8 cellular contexts compared by ENCODE assay signal in the genomic region with DNA sequence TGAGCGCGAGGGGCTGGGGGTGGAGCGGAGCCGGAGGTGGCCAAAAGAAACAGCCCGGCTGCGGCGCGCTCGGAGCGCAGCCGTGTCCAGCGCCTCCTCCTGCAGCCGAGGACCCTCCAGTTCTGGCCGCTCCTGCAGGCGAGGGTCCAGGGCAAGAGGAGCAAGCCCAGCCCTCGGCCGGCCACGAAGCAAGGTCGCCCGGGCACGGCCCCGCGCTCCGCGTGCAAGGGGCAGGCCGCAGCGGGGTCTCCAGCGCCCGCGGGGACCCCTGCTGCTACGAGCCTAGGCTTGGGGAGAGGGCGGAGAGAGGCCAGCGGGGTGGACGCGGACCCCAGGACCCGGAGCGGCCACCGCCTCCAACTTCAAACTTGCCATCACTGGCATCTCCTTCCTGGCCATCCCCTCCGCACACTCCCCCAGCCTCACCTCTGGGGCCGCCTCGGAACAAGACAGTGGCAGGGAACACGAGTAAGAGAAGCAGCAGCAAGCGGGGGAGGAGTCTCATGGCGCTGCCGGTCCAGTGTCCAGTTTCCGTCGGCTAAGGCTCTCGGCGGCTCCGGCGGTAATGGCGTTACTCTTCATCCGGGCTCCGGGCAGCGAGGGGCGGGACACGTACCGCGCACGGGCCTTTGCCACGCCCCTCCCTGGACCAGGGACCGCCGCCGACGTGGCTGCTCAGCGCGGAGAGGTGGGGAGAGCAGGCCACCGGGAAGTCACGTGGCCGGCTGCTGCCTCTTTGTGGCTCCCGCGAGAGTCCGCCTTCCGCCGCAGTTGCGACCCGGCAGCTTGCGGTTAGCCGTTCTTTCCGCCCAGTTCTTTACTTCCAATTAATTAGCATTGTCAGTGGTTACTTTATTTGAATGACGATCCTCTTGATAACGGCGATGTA. TPM values are rescaled to one million over a fixed set of nuclear protein-coding genes. Genes with fewer than 3 reads are reported as not detected.
DNase-seq lines count a peak whose midpoint lies in the region; ATAC-seq, FAIRE-seq and TF ChIP-seq lines count a peak whose summit lies in the region.

Gene SSR1 (minus strand): TSS at position 584 of the 889 bp plus-strand sequence. CDS start 79 bp downstream, at position 505.

- no peaks in the 10 kb centered on the region for H3K9me2 ChIP-seq in OCI-LY7 (ENCODE audit: insufficient read depth, low read length)

- peaks cover 9% of the 10 kb centered on the region for H4K20me1 ChIP-seq in OCI-LY7 (ENCODE audit: insufficient read depth, low read length)
- H4K20me1 ChIP-seq in endothelial cell of umbilical vein (replicated peaks; ENCODE audit: control insufficient read depth, extremely low read depth, insufficient read depth, low read length): no peaks in the 10 kb centered on the region

- H3K9me1 ChIP-seq in endothelial cell of umbilical vein (replicated peaks; ENCODE audit: control insufficient read depth, extremely low read depth, insufficient read depth, low read length): no peaks in the 10 kb centered on the region

- intact Hi-C loops in OCI-LY7 (cut with micrococcal nuclease; ENCODE audit: unreplicated experiment) (loop anchor here (1.0 kb wide), 1 partner anchor 76 kb away; the partner anchor contains the start of genes CAGE1 and RIOK1), endothelial cell of umbilical vein (cut with micrococcal nuclease) (loop anchor here (1.0 to 5.0 kb wide), 6 partner anchors 76 to 1306 kb away; partner anchors contain the start of genes BLOC1S5, CAGE1, NRN1 and RIOK1)

- TF ChIP-seq CTCF in D721Med (IDR thresholded peaks at IDR 0.05; ENCODE audit: insufficient read depth, missing control alignments): no peak
- TF ChIP-seq CTCF in OCI-LY7 (conservative IDR thresholded peaks at IDR 0.05; ENCODE audit: low read length): no peak
- TF ChIP-seq CTCF in endothelial cell of umbilical vein (IDR thresholded peaks at IDR 0.05; ENCODE audit: extremely low read depth in 1 of 2, insufficient read depth in 1 of 2, low read depth in 1 of 2, low read length in 2 of 2): no peak

- peaks cover 51% of the 10 kb centered on the region for H3K79me2 ChIP-seq in OCI-LY7 (ENCODE audit: insufficient read depth, low read depth, low read length)
- peaks cover 50% of the 10 kb centered on the region for H3K79me2 ChIP-seq in endothelial cell of umbilical vein (ENCODE audit: control insufficient read depth, insufficient read depth, low read length)

- H3K36me3 ChIP-seq in OCI-LY7 (ENCODE audit: insufficient read depth, low read length) (peaks cover 33% of the 10 kb centered on the region), endothelial cell of umbilical vein (ENCODE audit: control insufficient read depth in 2 of 2, extremely low read depth in 1 of 2, insufficient read depth in 2 of 2, low read length in 2 of 2) (peaks cover 7 to 11% of the 10 kb centered on the region in 2 experiments)

- H3K4me3 ChIP-seq in OCI-LY7 (ENCODE audit: low read depth, low read length, poor library complexity, severe bottlenecking) (peak within 1 kb of the TSS; percentile 98), endothelial cell of umbilical vein (replicated peaks in 1 of 3; ENCODE audit: insufficient read depth in 1 of 3, low read depth in 1 of 3, low read length in 3 of 3) (peak within 1 kb of the TSS; percentile 95 to 99 (median 98))

- TF ChIP-seq POLR2A in endothelial cell of umbilical vein (IDR thresholded peaks at IDR 0.05; ENCODE audit: low read depth, low read length): peak; percentile 89

- peak; percentile 95 for ATAC-seq in GM21526 (IDR thresholded peaks at IDR 0.05; ENCODE audit: low FRiP score, unreplicated experiment)

- H2AFZ ChIP-seq in OCI-LY7 (ENCODE audit: low read length) (peak within 1 kb of the TSS; percentile 88), endothelial cell of umbilical vein (ENCODE audit: low read depth, low read length) (peak within 1 kb of the TSS; percentile 95)

- H3K9ac ChIP-seq in endothelial cell of umbilical vein (replicated peaks; ENCODE audit: extremely low read depth, insufficient read depth, low read length): peak within 1 kb of the TSS; percentile 99

- DNase-seq in D721Med (ENCODE audit: insufficient read length, low spot score) (peak; percentile 92), HuH-7.5 (ENCODE audit: low spot score) (peak; percentile 96), OCI-LY7 (ENCODE audit: low spot score) (peak; percentile 97), activated T-cell treated with anti-CD3 and anti-CD28 coated beads for 1 hour (ENCODE audit: low read depth) (peak; percentile 84), endothelial cell of umbilical vein (ENCODE audit: low read depth, low spot score) (peak; percentile 98), midbrain (lab: John Stamatoyannopoulos, UW) (peak; percentile 98)
- peak; percentile 87 to 91 for DNase-seq in stimulated activated CD8-positive, alpha-beta memory T cell treated with anti-CD3 and anti-CD28 coated beads, Interleukin-2, amount 100 ng/mL, for 1 hour (ENCODE audit: low read depth in 2 of 2)

- dilution Hi-C loops in endothelial cell of umbilical vein (cut with MboI; ENCODE audit: extremely low pct_ligation_motif_present, low sequenced_read_pairs): no loop called here

- H3K27ac ChIP-seq in OCI-LY7 (ENCODE audit: low read depth, low read length, poor library complexity, severe bottlenecking): peak within 1 kb of the TSS; percentile 77
- H3K27ac ChIP-seq in endothelial cell of umbilical vein (ENCODE audit: insufficient read depth, low read depth, low read length): peak within 1 kb of the TSS; percentile 88

- H3K4me1 ChIP-seq in OCI-LY7 (ENCODE audit: insufficient read depth, low read length, poor library complexity, severe bottlenecking) (peaks cover 26% of the 10 kb centered on the region), endothelial cell of umbilical vein (ENCODE audit: control insufficient read depth, extremely low read depth, insufficient read depth, low read length) (peaks cover 16% of the 10 kb centered on the region)

- H3K27me3 ChIP-seq in endothelial cell of umbilical vein (ENCODE audit: control insufficient read depth in 2 of 2, insufficient read depth in 2 of 2, low read length in 2 of 2): peaks cover 0 to 2% of the 10 kb centered on the region in 2 experiments

- BruUV-seq in OCI-LY7 (replicated peaks; lab: Mats Ljungman, UMichigan) (no TSS peak), endothelial cell of umbilical vein (replicated peaks; lab: Mats Ljungman, UMichigan) (no TSS peak)

- CTCF ChIA-PET in OCI-LY7 (lab: Charles Lee; ENCODE audit: unreplicated experiment): interaction anchor here (0.6 to 1.0 kb wide), 2 partner anchors 13 to 561 kb away, joined by 3 to 12 read pairs; no protein-coding TSS in a partner anchor
- CTCF ChIA-PET in endothelial cell of umbilical vein (lab: Charles Lee): interaction anchor here (0.5 to 2.9 kb wide), 7 partner anchors 26 to 636 kb away, joined by 3 to 9 read pairs (median 3); partner anchors contain the start of genes CAGE1 and RIOK1

- POLR2A ChIA-PET in OCI-LY7 (lab: Charles Lee): interaction anchor here (0.6 to 1.4 kb wide), 8 partner anchors 9 to 204 kb away, joined by 3 to 5 read pairs (median 4); partner anchors contain the start of genes CAGE1 and RIOK1
- POLR2A ChIA-PET in endothelial cell of umbilical vein (lab: Charles Lee): no interaction called here

- no peaks in the 10 kb centered on the region for H3K9me3 ChIP-seq in OCI-LY7 (ENCODE audit: low read length)
- H3K9me3 ChIP-seq in endothelial cell of umbilical vein (replicated peaks; ENCODE audit: control insufficient read depth, insufficient read depth, low read length): no peaks in the 10 kb centered on the region

- FAIRE-seq in D721Med (lab: Jason Lieb, UNC) (no peak), endothelial cell of umbilical vein (lab: Jason Lieb, UNC) (peak; percentile 94)

- peak within 1 kb of the TSS; percentile 94 for H3K4me2 ChIP-seq in OCI-LY7 (ENCODE audit: low read length)
- peak within 1 kb of the TSS; percentile 100 for H3K4me2 ChIP-seq in endothelial cell of umbilical vein (ENCODE audit: insufficient read depth, low read length)

TF ChIP-seq in endothelial cell of umbilical vein, 7 proteins besides CTCF, POLR2A, EP300 and RAD21:
- TF ChIP-seq GATA2 (IDR thresholded peaks at IDR 0.05; ENCODE audit: insufficient read depth, insufficient read length, low read depth, low read length) (no peak), EZH2 (IDR thresholded peaks at IDR 0.05; ENCODE audit: borderline replicate concordance, low read depth, low read length, severe bottlenecking) (no peak), FOS (IDR thresholded peaks at IDR 0.05; ENCODE audit: borderline replicate concordance, insufficient read depth, low read length) (no peak), JUN (IDR thresholded peaks at IDR 0.05; ENCODE audit: borderline replicate concordance, insufficient read depth, insufficient read length, low read depth) (no peak), POLR2AphosphoS5 (IDR thresholded peaks at IDR 0.05; ENCODE audit: insufficient read depth, low read depth, low read length) (peak; percentile 83), MYC (IDR thresholded peaks at IDR 0.05; ENCODE audit: low read depth, low read length) (peak; percentile 1)
- TF ChIP-seq, protein P1, sequence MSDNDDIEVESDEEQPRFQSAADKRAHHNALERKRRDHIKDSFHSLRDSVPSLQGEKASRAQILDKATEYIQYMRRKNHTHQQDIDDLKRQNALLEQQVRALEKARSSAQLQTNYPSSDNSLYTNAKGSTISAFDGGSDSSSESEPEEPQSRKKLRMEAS (IDR thresholded peaks at IDR 0.05; ENCODE audit: insufficient read depth, insufficient read length): peak; percentile 95

RNA-seq across cellular contexts. Expression of gene SSR1, which starts in this region (rescaled TPM):
- 31.6 and 36.0 TPM in 2 replicates for total RNA-seq in OCI-LY7 (2014; rRNA removed; shearing (Covaris generic))
- 126 and 138 TPM in 2 replicates for total RNA-seq in OCI-LY7 (2022)
- 149 and 187 TPM in 2 replicates for total RNA-seq in endothelial cell of umbilical vein
- 49.5 and 70.7 TPM in 2 replicates for polyA plus RNA-seq in endothelial cell of umbilical vein
- 93.0 and 104 TPM in 2 replicates for polyA plus RNA-seq in endothelial cell of umbilical vein (2011; cell fraction: cytosol; rRNA removed)
- 55.9 and 65.0 TPM in 2 replicates for polyA plus RNA-seq in endothelial cell of umbilical vein (2011; cell fraction: nucleus; rRNA removed)
- 119 and 195 TPM in 2 replicates for polyA plus RNA-seq in endothelial cell of umbilical vein (2012)
- 133 and 152 TPM in 2 replicates for polyA minus RNA-seq in endothelial cell of umbilical vein
- polyA minus RNA-seq in endothelial cell of umbilical vein (2011; cell fraction: cytosol; rRNA and poly(A)+ RNA removed): 60.4 TPM
- 33.8 and 38.7 TPM in 2 replicates for polyA minus RNA-seq in endothelial cell of umbilical vein (2011; cell fraction: nucleus; rRNA and poly(A)+ RNA removed)

Comparison
In these comparisons a context has a peak if more than half of its experiments do, and no peak if none do; other contexts are left out.
1. Peak in every context shown above with its lines: DNase-seq, ATAC-seq, H3K4me3 ChIP-seq and H3K27ac ChIP-seq.